In genomic region chr5:122773615-122774014, GRCh38 we compare ENCODE assay signal across 1 cellular context.
TF ChIP-seq lines count a peak whose summit lies in the region.

No MANE protein-coding gene starts in this region.

TF ChIP-seq in HepG2, 621 proteins besides CTCF, POLR2A, EP300 and RAD21 (continued from another document):
- TF ChIP-seq ZUFSP (CRISPR knock-in tag; IDR thresholded peaks at IDR 0.05; ENCODE audit: borderline replicate concordance) (no peak), ERF (CRISPR knock-in tag; IDR thresholded peaks at IDR 0.05) (0 out of 2 replicates have a peak, but pooled peaks have one; percentile 11), ARNT (IDR thresholded peaks at IDR 0.05) (no peak), LRRFIP1 (CRISPR knock-in tag; conservative IDR thresholded peaks at IDR 0.05) (no peak), STAT5B (CRISPR knock-in tag; IDR thresholded peaks at IDR 0.05) (no peak), ZMYM4 (CRISPR knock-in tag; IDR thresholded peaks at IDR 0.05) (peak; percentile 62)
